Comparison of ENCODE assay signal across 15 cellular contexts in the genomic region with DNA sequence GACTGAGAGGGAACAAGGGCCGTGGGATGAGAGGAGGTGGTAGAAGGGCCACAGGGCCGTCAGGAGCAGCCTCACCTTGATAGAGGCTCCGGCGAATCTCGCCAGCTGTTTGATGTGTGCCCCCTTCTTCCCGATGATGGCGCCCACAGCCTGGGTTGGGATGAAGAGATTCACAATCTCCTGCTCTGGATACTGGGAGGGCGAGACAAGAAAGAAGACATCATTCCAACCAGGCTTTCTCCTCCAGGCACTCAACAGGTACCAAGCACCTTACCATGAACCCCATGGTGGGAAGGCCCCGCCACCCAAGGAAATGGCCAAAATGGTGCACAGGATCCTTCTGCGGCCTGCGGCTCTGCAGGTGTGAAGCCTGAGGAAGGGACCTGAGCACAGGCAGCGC.
DNase-seq lines count a peak whose midpoint lies in the region; ATAC-seq and TF ChIP-seq lines count a peak whose summit lies in the region.
"Had no signal": no experiment of that assay in that cellular context is flagged by ENCODE, and none has a peak within 500 bp of the region (broad histone marks: within the 10 kb centered on the region; RNA-seq: fewer than 3 reads in every experiment).

No MANE protein-coding gene starts in this region.

- H3K27me3 Mint-ChIP-seq in CD8-positive, alpha-beta memory T cell: peaks cover 5 to 28% of the 10 kb centered on the region in 2 donors

- in situ Hi-C loops in gastrocnemius medialis (cut with MboI; ENCODE audit: low sequenced_read_pairs in 4 of 4): no loop called here

- intact Hi-C loops in right cardiac atrium (cut with DNase I) (no loop called here), cardiac septum (cut with DNase I) (no loop called here), gastrocnemius medialis (cut with DNase I; ENCODE audit: low total_unique reads) (no loop called here)

- POLR2A ChIA-PET in CD8-positive, alpha-beta memory T cell (lab: Charles Lee): no interaction called here

- peak overlapping the region; percentile 56 for H3K27ac ChIP-seq in right cardiac atrium (ENCODE audit: low read length)
- peak overlapping the region; percentile 79 for H3K27ac ChIP-seq in fibroblast of lung (ENCODE audit: insufficient read depth, low read length)
- peak overlapping the region; percentile 37 to 59 (median 48) for H3K27ac ChIP-seq in gastrocnemius medialis
- no peak overlapping the region for H3K27ac ChIP-seq in CD8-positive, alpha-beta memory T cell (ENCODE audit: low read depth, low read length)
- H3K27ac ChIP-seq: colonic mucosa, KMS-11 had no signal

- no peaks in the 10 kb centered on the region for H3K79me2 ChIP-seq in fibroblast of lung (ENCODE audit: control insufficient read depth, insufficient read depth, low read length)

- no peak overlapping the region for H3K27ac Mint-ChIP-seq in CD8-positive, alpha-beta memory T cell
- H3K27ac Mint-ChIP-seq: activated T-cell treated with anti-CD3 and anti-CD28 coated beads, Interleukin-2, amount 50 U/mL, for 24 hours; stimulated activated memory B cell treated with anti-CD40 and anti-IgM and Interleukin-4, amounts not matched to agents 10 μg/mL and 1 μg/mL and 100 μg/mL, for 72 hours had no signal

- H4K20me1 ChIP-seq in fibroblast of lung (ENCODE audit: control insufficient read depth, extremely low read depth, insufficient read depth, low read length): no peaks in the 10 kb centered on the region

- peaks cover 0 to 2% (median 0%) of the 10 kb centered on the region in 3 donors for H3K36me3 Mint-ChIP-seq in CD8-positive, alpha-beta memory T cell
- H3K36me3 Mint-ChIP-seq: CD4-positive, alpha-beta memory T cell; stimulated activated memory B cell treated with anti-CD40 and anti-IgM and Interleukin-4, amounts not matched to agents 10 μg/mL and 1 μg/mL and 100 μg/mL, for 72 hours had no signal

- H3K4me3 Mint-ChIP-seq in CD8-positive, alpha-beta memory T cell: no peak overlapping the region
- H3K4me3 Mint-ChIP-seq: activated T-cell treated with anti-CD3 and anti-CD28 coated beads, Interleukin-2, amount 50 U/mL, for 24 hours; CD4-positive, alpha-beta memory T cell; stimulated activated memory B cell treated with anti-CD40 and anti-IgM and Interleukin-4, amounts not matched to agents 10 μg/mL and 1 μg/mL and 100 μg/mL, for 72 hours had no signal

- H3K9me3 Mint-ChIP-seq in CD8-positive, alpha-beta memory T cell: no peaks in the 10 kb centered on the region
- H3K9me3 Mint-ChIP-seq: activated T-cell treated with anti-CD3 and anti-CD28 coated beads, Interleukin-2, amount 50 U/mL, for 24 hours; CD4-positive, alpha-beta memory T cell; stimulated activated memory B cell treated with anti-CD40 and anti-IgM and Interleukin-4, amounts not matched to agents 10 μg/mL and 1 μg/mL and 100 μg/mL, for 72 hours had no signal

- H3K4me1 ChIP-seq in right cardiac atrium (ENCODE audit: control insufficient read depth, insufficient read depth, low read length) (peaks cover 13% of the 10 kb centered on the region), fibroblast of lung (ENCODE audit: control insufficient read depth, extremely low read depth, insufficient read depth, low read length) (peaks cover 41% of the 10 kb centered on the region), gastrocnemius medialis (no peaks in the 10 kb centered on the region)
- H3K4me1 ChIP-seq in CD8-positive, alpha-beta memory T cell (ENCODE audit: insufficient read depth, low read length): peaks cover 4% of the 10 kb centered on the region
- H3K4me1 ChIP-seq: colonic mucosa had no signal

- 94% methylated on average over 12 of the region's 12 CpGs for WGBS in right cardiac atrium

- peaks cover 18% of the 10 kb centered on the region for H3K36me3 ChIP-seq in fibroblast of lung (ENCODE audit: control insufficient read depth, insufficient read depth, low read length)
- no peaks in the 10 kb centered on the region for H3K36me3 ChIP-seq in gastrocnemius medialis
- no peaks in the 10 kb centered on the region for H3K36me3 ChIP-seq in CD8-positive, alpha-beta memory T cell (ENCODE audit: insufficient read depth, low read length)
- H3K36me3 ChIP-seq: colonic mucosa had no signal

- TF ChIP-seq CTCF in fibroblast of lung (conservative IDR thresholded peaks at IDR 0.05 in 1 of 2, IDR thresholded peaks at IDR 0.05 in 1 of 2; ENCODE audit: low read depth in 1 of 2, low read length in 2 of 2) (no peak), gastrocnemius medialis (IDR thresholded peaks at IDR 0.05 in 4 of 5, conservative IDR thresholded peaks at IDR 0.05 in 1 of 5) (no peak)

- H3K4me2 ChIP-seq in fibroblast of lung (ENCODE audit: extremely low read depth, insufficient read depth, low read length): peak overlapping the region; percentile 20
- H3K4me2 ChIP-seq: KMS-11 had no signal

- H2AFZ ChIP-seq in fibroblast of lung (ENCODE audit: low read length): no peak overlapping the region

- no peak for TF ChIP-seq POLR2A in gastrocnemius medialis (IDR thresholded peaks at IDR 0.05)

- H3K9me3 ChIP-seq in right cardiac atrium (ENCODE audit: control insufficient read depth, low read length) (no peaks in the 10 kb centered on the region), fibroblast of lung (ENCODE audit: control insufficient read depth, insufficient read depth, low read depth, low read length) (no peaks in the 10 kb centered on the region), gastrocnemius medialis (no peaks in the 10 kb centered on the region)
- H3K9me3 ChIP-seq in CD8-positive, alpha-beta memory T cell (ENCODE audit: low read length): no peaks in the 10 kb centered on the region
- H3K9me3 ChIP-seq: colonic mucosa had no signal

- CTCF ChIA-PET in CD8-positive, alpha-beta memory T cell (lab: Charles Lee): no interaction called here

- H3K4me1 Mint-ChIP-seq in CD8-positive, alpha-beta memory T cell: peaks cover 0 to 9% (median 1%) of the 10 kb centered on the region in 3 donors
- H3K4me1 Mint-ChIP-seq: stimulated activated memory B cell treated with anti-CD40 and anti-IgM and Interleukin-4, amounts not matched to agents 10 μg/mL and 1 μg/mL and 100 μg/mL, for 72 hours had no signal

- H3K27me3 ChIP-seq in right cardiac atrium (ENCODE audit: control insufficient read depth, insufficient read depth) (no peaks in the 10 kb centered on the region), fibroblast of lung (ENCODE audit: control insufficient read depth, insufficient read depth, low read length) (no peaks in the 10 kb centered on the region), gastrocnemius medialis (no peaks in the 10 kb centered on the region)
- no peaks in the 10 kb centered on the region for H3K27me3 ChIP-seq in CD8-positive, alpha-beta memory T cell (ENCODE audit: insufficient read depth, low read length, poor library complexity, severe bottlenecking)
- H3K27me3 ChIP-seq: colonic mucosa had no signal

- H3K9ac ChIP-seq in fibroblast of lung (ENCODE audit: insufficient read depth, low read length): peak overlapping the region; percentile 20
- H3K9ac ChIP-seq: KMS-11 had no signal

- no peak for DNase-seq in right cardiac atrium
- no peak for DNase-seq in cardiac septum (ENCODE audit: low spot score)
- no peak for DNase-seq in fibroblast of lung (ENCODE audit: low read depth in 2 of 2)
- no peak for DNase-seq in gastrocnemius medialis
- DNase-seq in hippocampal formation (lab: John Stamatoyannopoulos, UW): no peak
- no peak for DNase-seq in CD8-positive, alpha-beta memory T cell
- DNase-seq: activated CD4-positive, alpha-beta T cell treated with anti-CD3 and anti-CD28 coated beads, Interleukin-2, amount 50 U/mL, for 1 hour; activated T-cell treated with anti-CD3 and anti-CD28 coated beads, Interleukin-2, amount 50 U/mL, for 24 hours; CD4-positive, alpha-beta memory T cell; colonic mucosa; NCI-H1417 treated with DMSO at 0.1 percent for 48 hours had no signal

- ATAC-seq in right cardiac atrium (no peak), gastrocnemius medialis (no peak), GM19035 (IDR thresholded peaks at IDR 0.05; ENCODE audit: unreplicated experiment) (no peak), HG02623 (IDR thresholded peaks at IDR 0.05; ENCODE audit: unreplicated experiment) (no peak)
- ATAC-seq: stimulated activated memory B cell treated with anti-CD40 and anti-IgM and Interleukin-4, amounts not matched to agents 10 μg/mL and 1 μg/mL and 100 μg/mL, for 72 hours had no signal

- H3K4me3 ChIP-seq in right cardiac atrium (ENCODE audit: low read length): no peak overlapping the region
- no peak overlapping the region for H3K4me3 ChIP-seq in fibroblast of lung (replicated peaks in 1 of 4; ENCODE audit: control extremely low read depth in 1 of 4, insufficient read depth in 1 of 4, low read depth in 3 of 4, low read length in 4 of 4)
- H3K4me3 ChIP-seq in gastrocnemius medialis: no peak overlapping the region
- no peak overlapping the region for H3K4me3 ChIP-seq in CD8-positive, alpha-beta memory T cell (ENCODE audit: low read length)
- H3K4me3 ChIP-seq: colonic mucosa had no signal
